Comparison of ENCODE assay signal across 18 cellular contexts in genomic region chr17:61426482-61427304, GRCh38. TPM values are rescaled to one million over a fixed set of nuclear protein-coding genes. Genes with fewer than 3 reads are reported as not detected.
DNase-seq lines count a peak whose midpoint lies in the region; ATAC-seq, FAIRE-seq and TF ChIP-seq lines count a peak whose summit lies in the region.
"Had no signal": no experiment of that assay in that cellular context is flagged by ENCODE, and none has a peak within 500 bp of the region (broad histone marks: within the 10 kb centered on the region; RNA-seq: fewer than 3 reads in every experiment).

No MANE protein-coding gene starts in this region.

- intact Hi-C loops in Right ventricle myocardium superior (cut with DNase I): no loop called here

- ATAC-seq in HG02852 (IDR thresholded peaks at IDR 0.05; ENCODE audit: unreplicated experiment): no peak
- ATAC-seq in Right ventricle myocardium superior (ENCODE audit: poor library complexity): no peak
- no peak for ATAC-seq in HG02840 (IDR thresholded peaks at IDR 0.05; ENCODE audit: low FRiP score, unreplicated experiment)
- ATAC-seq: activated CD4-positive, alpha-beta T cell treated with anti-CD3 and anti-CD28 coated beads for 36 hours; left cardiac atrium had no signal

- DNase-seq in HTR-8/SVneo (ENCODE audit: insufficient read length, low spot score) (peak; percentile 81), kidney tubule cell (ENCODE audit: low spot score) (peak; percentile 71), activated gamma-delta T cell (lab: John Stamatoyannopoulos, UW) (no peak), Right ventricle myocardium superior (no peak)
- DNase-seq: activated CD8-positive, alpha-beta memory T cell treated with anti-CD3 and anti-CD28 coated beads, Interleukin-2, amount 50 U/mL, for 48 hours; CD4-positive, CD25-positive, alpha-beta regulatory T cell; glutamatergic neuron; left cardiac atrium; NCI-H1092 treated with DMSO at 0.1 percent for 48 hours had no signal

- FAIRE-seq in HTR-8/SVneo (lab: Jason Lieb, UNC): peak; percentile 49
- FAIRE-seq: endometrium, GM12892 had no signal

- H3K27ac ChIP-seq in C4-2B: no peak overlapping the region
- H3K27ac ChIP-seq: parathyroid adenoma had no signal

- no peak overlapping the region for H3K4me3 ChIP-seq in WI38 (ENCODE audit: low read depth, low read length)

- peak; percentile 13; the same call in 1 of the 2 replicates for TF ChIP-seq CTCF in C4-2B (conservative IDR thresholded peaks at IDR 0.05)
- peak; percentile 12; the same call in 1 of the 2 replicates for TF ChIP-seq CTCF in WI38 (IDR thresholded peaks at IDR 0.05; ENCODE audit: low read depth, low read length)

RNA-seq across cellular contexts. Expression of gene TBX4, which starts 25.5 kb away (rescaled TPM):
- total RNA-seq in Right ventricle myocardium superior: not detected
- total RNA-seq: activated CD4-positive, alpha-beta T cell treated with anti-CD3 and anti-CD28 coated beads for 36 hours; CD4-positive, CD25-positive, alpha-beta regulatory T cell; left cardiac atrium; T-helper 1 cell treated with Interleukin-12 subunit alpha and Interleukin-12 subunit beta and Interleukin-4 antibody, amounts not matched to agents 30 ng/mL and 1 ng/mL, for 36 hours had no signal

RNA-seq across cellular contexts. Expression of gene TBX2, which starts 27.1 kb away (rescaled TPM):
- 13.1 TPM for total RNA-seq in Right ventricle myocardium superior
- total RNA-seq: activated CD4-positive, alpha-beta T cell treated with anti-CD3 and anti-CD28 coated beads for 36 hours; CD4-positive, CD25-positive, alpha-beta regulatory T cell; T-helper 1 cell treated with Interleukin-12 subunit alpha and Interleukin-12 subunit beta and Interleukin-4 antibody, amounts not matched to agents 30 ng/mL and 1 ng/mL, for 36 hours had no signal

Comparison
In these comparisons a context has a peak if more than half of its experiments do, and no peak if none do; other contexts are left out.
1. DNase-seq: peak in HTR-8/SVneo (single experiment) and kidney tubule cell (single experiment); none in activated gamma-delta T cell (single experiment) and Right ventricle myocardium superior (single experiment).